11 cellular contexts compared by ENCODE assay signal in genomic region chr2:20067992-20068727, GRCh38. TPM values are rescaled to one million over a fixed set of nuclear protein-coding genes. Genes with fewer than 3 reads are reported as not detected.
A peak's percentile ranks its signal among the peaks of the same experiment; 100 is the strongest.
DNase-seq lines count a peak whose midpoint lies in the region; ATAC-seq and TF ChIP-seq lines count a peak whose summit lies in the region.
"Had no signal": no experiment of that assay in that cellular context is flagged by ENCODE, and none has a peak within 500 bp of the region (broad histone marks: within the 10 kb centered on the region; RNA-seq: fewer than 3 reads in every experiment).

No MANE protein-coding gene starts in this region.

- in situ Hi-C loops in brain microvascular endothelial cell (cut with HindIII; ENCODE audit: low pct_ligation_motif_present, low sequenced_read_pairs), result no loop called here

- no peaks in the 10 kb centered on the region for H3K27me3 Mint-ChIP-seq in MCF 10A (ENCODE audit: insufficient read depth, unreplicated experiment)
- peaks cover 2 to 23% of the 10 kb centered on the region in 2 donors for H3K27me3 Mint-ChIP-seq in stimulated activated naive B cell treated with anti-CD40 and anti-IgM and Interleukin-4, amounts not matched to agents 10 μg/mL and 1 μg/mL and 100 μg/mL, for 72 hours
- H3K27me3 Mint-ChIP-seq in CD4-positive, alpha-beta memory T cell, result peaks cover 0 to 1% of the 10 kb centered on the region in 2 donors

- H3K9me3 ChIP-seq in breast epithelium, result no peaks in the 10 kb centered on the region
- H3K9me3 ChIP-seq in CD4-positive, alpha-beta memory T cell (ENCODE audit: control insufficient read depth in 1 of 2, low read length in 2 of 2), result no peaks in the 10 kb centered on the region

- H3K27ac Mint-ChIP-seq in MCF 10A (ENCODE audit: low read depth, unreplicated experiment), result peak overlapping the region; percentile 86
- H3K27ac Mint-ChIP-seq in stimulated activated naive B cell treated with anti-CD40 and anti-IgM and Interleukin-4, amounts not matched to agents 10 μg/mL and 1 μg/mL and 100 μg/mL, for 72 hours, result no peak overlapping the region
- no peak overlapping the region for H3K27ac Mint-ChIP-seq in CD4-positive, alpha-beta memory T cell

- CTCF ChIA-PET in MCF 10A (lab: Yijun Ruan, JAX), result interaction anchor here (0.6 to 1.1 kb wide), 6 partner anchors 11 to 1583 kb away, joined by 3 to 4 read pairs (median 3); no protein-coding TSS in a partner anchor
- CTCF ChIA-PET in CD4-positive, alpha-beta memory T cell (lab: Charles Lee; ENCODE audit: partially characterized antibody), result interaction anchor here (1.0 kb wide), 1 partner anchor 53 kb away, joined by 3 read pairs; no protein-coding TSS in a partner anchor

- peak overlapping the region; percentile 30 for H3K4me3 Mint-ChIP-seq in MCF 10A (ENCODE audit: unreplicated experiment)
- H3K4me3 Mint-ChIP-seq in stimulated activated naive B cell treated with anti-CD40 and anti-IgM and Interleukin-4, amounts not matched to agents 10 μg/mL and 1 μg/mL and 100 μg/mL, for 72 hours, result no peak overlapping the region
- no peak overlapping the region for H3K4me3 Mint-ChIP-seq in CD4-positive, alpha-beta memory T cell
- H3K4me3 Mint-ChIP-seq: activated T-cell treated with anti-CD3 and anti-CD28 coated beads, Interleukin-2, amount 50 U/mL, for 4 hours had no signal

- TF ChIP-seq CTCF in MCF 10A (IDR thresholded peaks at IDR 0.05; ENCODE audit: unreplicated experiment) (no peak), breast epithelium (IDR thresholded peaks at IDR 0.05) (no peak), brain microvascular endothelial cell (IDR thresholded peaks at IDR 0.05; ENCODE audit: low read depth, low read length, missing control alignments) (no peak), kidney epithelial cell (IDR thresholded peaks at IDR 0.05; ENCODE audit: insufficient read depth, low read length, poor library complexity, severe bottlenecking) (no peak)

- ATAC-seq in stimulated activated naive B cell treated with anti-CD40 and anti-IgM and Interleukin-4, amounts not matched to agents 10 μg/mL and 1 μg/mL and 100 μg/mL, for 72 hours (replicated peaks), result no peak
- ATAC-seq in GM21390 (IDR thresholded peaks at IDR 0.05; ENCODE audit: unreplicated experiment), result no peak
- ATAC-seq in GM21717 (IDR thresholded peaks at IDR 0.05; ENCODE audit: unreplicated experiment), result no peak
- ATAC-seq: activated T-cell treated with anti-CD3 and anti-CD28 coated beads, Interleukin-2, amount 50 U/mL, for 4 hours had no signal

- peaks cover 6% of the 10 kb centered on the region for H3K9me3 Mint-ChIP-seq in MCF 10A (ENCODE audit: unreplicated experiment)
- H3K9me3 Mint-ChIP-seq in stimulated activated naive B cell treated with anti-CD40 and anti-IgM and Interleukin-4, amounts not matched to agents 10 μg/mL and 1 μg/mL and 100 μg/mL, for 72 hours, result peaks cover 3 to 6% of the 10 kb centered on the region in 2 donors
- H3K9me3 Mint-ChIP-seq in CD4-positive, alpha-beta memory T cell, result no peaks in the 10 kb centered on the region

- H3K27me3 ChIP-seq in breast epithelium, result no peaks in the 10 kb centered on the region
- H3K27me3 ChIP-seq in brain microvascular endothelial cell (replicated peaks), result no peaks in the 10 kb centered on the region
- H3K27me3 ChIP-seq in kidney epithelial cell (ENCODE audit: control insufficient read depth, insufficient read depth, low read length), result no peaks in the 10 kb centered on the region
- H3K27me3 ChIP-seq in CD4-positive, alpha-beta memory T cell (ENCODE audit: insufficient read depth, low read length), result no peaks in the 10 kb centered on the region

- H3K36me3 Mint-ChIP-seq in MCF 10A (ENCODE audit: insufficient read depth, unreplicated experiment), result peaks cover 12% of the 10 kb centered on the region
- H3K36me3 Mint-ChIP-seq in stimulated activated naive B cell treated with anti-CD40 and anti-IgM and Interleukin-4, amounts not matched to agents 10 μg/mL and 1 μg/mL and 100 μg/mL, for 72 hours, result no peaks in the 10 kb centered on the region
- H3K36me3 Mint-ChIP-seq in CD4-positive, alpha-beta memory T cell, result no peaks in the 10 kb centered on the region

- H3K27ac ChIP-seq in breast epithelium, result peak overlapping the region in 1 of 2 donors; percentile 46
- peak overlapping the region; percentile 57 for H3K27ac ChIP-seq in brain microvascular endothelial cell
- H3K27ac ChIP-seq in CD4-positive, alpha-beta memory T cell (ENCODE audit: low read depth, low read length), result no peak overlapping the region
- H3K27ac ChIP-seq: 22Rv1 had no signal

- no peak for TF ChIP-seq POLR2A in breast epithelium (IDR thresholded peaks at IDR 0.05)

- peaks cover 43% of the 10 kb centered on the region for H3K4me1 Mint-ChIP-seq in MCF 10A (ENCODE audit: insufficient read depth, unreplicated experiment)
- peaks cover 0 to 3% of the 10 kb centered on the region in 2 donors for H3K4me1 Mint-ChIP-seq in stimulated activated naive B cell treated with anti-CD40 and anti-IgM and Interleukin-4, amounts not matched to agents 10 μg/mL and 1 μg/mL and 100 μg/mL, for 72 hours
- no peaks in the 10 kb centered on the region for H3K4me1 Mint-ChIP-seq in CD4-positive, alpha-beta memory T cell

- no TSS peak for BruUV-seq in MCF 10A (replicated peaks; lab: Mats Ljungman, UMichigan)

- intact Hi-C loops in MCF 10A (cut with micrococcal nuclease) (loop anchor here (2.0 kb wide), 2 partner anchors 19 to 25 kb away; no protein-coding TSS in a partner anchor), breast epithelium (cut with DNase I; ENCODE audit: low total_unique reads) (no loop called here)
- intact Hi-C loops in CD4-positive, alpha-beta memory T cell (cut with micrococcal nuclease), result no loop called here

- no peak overlapping the region for H3K4me3 ChIP-seq in breast epithelium
- no peak overlapping the region for H3K4me3 ChIP-seq in brain microvascular endothelial cell (ENCODE audit: low read depth, low read length)
- no peak overlapping the region for H3K4me3 ChIP-seq in kidney epithelial cell (ENCODE audit: low read depth, low read length)
- H3K4me3 ChIP-seq in CD4-positive, alpha-beta memory T cell (ENCODE audit: low read length in 2 of 2), result no peak overlapping the region

- peak; percentile 88 for DNase-seq in MCF 10A (ENCODE audit: unreplicated experiment)
- DNase-seq in breast epithelium (ENCODE audit: low spot score in 2 of 2), result no peak
- peak; percentile 72 for DNase-seq in brain microvascular endothelial cell
- DNase-seq in kidney epithelial cell (ENCODE audit: low read depth), result peak; percentile 35
- DNase-seq in stimulated activated naive B cell treated with anti-CD40 and anti-IgM and Interleukin-4, amounts not matched to agents 10 μg/mL and 1 μg/mL and 100 μg/mL, for 72 hours, result no peak
- DNase-seq in CD4-positive, alpha-beta memory T cell, result no peak
- DNase-seq: activated T-cell treated with anti-CD3 and anti-CD28 coated beads, Interleukin-2, amount 50 U/mL, for 4 hours; NCI-H187 had no signal

- H3K36me3 ChIP-seq in breast epithelium (no peaks in the 10 kb centered on the region), brain microvascular endothelial cell (replicated peaks) (no peaks in the 10 kb centered on the region), kidney epithelial cell (ENCODE audit: control insufficient read depth, insufficient read depth, low read length) (no peaks in the 10 kb centered on the region)
- H3K36me3 ChIP-seq in CD4-positive, alpha-beta memory T cell (ENCODE audit: insufficient read depth, low read length), result no peaks in the 10 kb centered on the region

- peaks cover 0 to 5% of the 10 kb centered on the region in 2 donors for H3K4me1 ChIP-seq in breast epithelium
- H3K4me1 ChIP-seq in CD4-positive, alpha-beta memory T cell (ENCODE audit: insufficient read depth, low read length), result no peaks in the 10 kb centered on the region

- POLR2A ChIA-PET in MCF 10A (lab: Yijun Ruan, JAX), result interaction anchor here (0.8 to 17.0 kb wide), 13 partner anchors 8 to 419 kb away, joined by 3 to 522 read pairs (median 5); partner anchors contain the start of gene LAPTM4A
- POLR2A ChIA-PET in CD4-positive, alpha-beta memory T cell (lab: Charles Lee; ENCODE audit: partially characterized antibody), result no interaction called here

RNA-seq across cellular contexts. Expression of gene LAPTM4A, which starts 16.7 kb away (rescaled TPM):
- total RNA-seq in MCF 10A (2022) (145 and 160 TPM in 2 replicates), breast epithelium (100 to 1,000 TPM; 199 to 349 (median 264) TPM), kidney epithelial cell (140 and 141 TPM in 2 replicates)
- 10 to 100 TPM; 47.4 to 50.8 TPM for total RNA-seq in CD4-positive, alpha-beta memory T cell
- 100 to 1,000 TPM; 101 to 150 TPM for polyA plus RNA-seq in CD4-positive, alpha-beta memory T cell

RNA-seq across cellular contexts. Expression of gene MATN3, which starts 55.7 kb away (rescaled TPM):
- total RNA-seq in MCF 10A (2022) (0.83 and 0.98 TPM in 2 replicates), breast epithelium (1 to 10 TPM; 1.3 to 2.9 (median 2.6) TPM), kidney epithelial cell (7.6 TPM in 2 replicates)
- not detected for total RNA-seq in CD4-positive, alpha-beta memory T cell
- not detected for polyA plus RNA-seq in CD4-positive, alpha-beta memory T cell
- total RNA-seq: activated T-cell treated with anti-CD3 and anti-CD28 coated beads, Interleukin-2, amount 50 U/mL, for 4 hours had no signal

Comparison
In these comparisons a context has a peak if more than half of its experiments do, and no peak if none do; other contexts are left out.
1. DNase-seq: peak in MCF 10A (single experiment), brain microvascular endothelial cell (single experiment) and kidney epithelial cell (single experiment); none in breast epithelium (0 of 2), stimulated activated naive B cell treated with anti-CD40 and anti-IgM and Interleukin-4, amounts not matched to agents 10 μg/mL and 1 μg/mL and 100 μg/mL, for 72 hours (single experiment) and CD4-positive, alpha-beta memory T cell (0 of 5).